1 cellular context compared by ENCODE assay signal in the genomic region with DNA sequence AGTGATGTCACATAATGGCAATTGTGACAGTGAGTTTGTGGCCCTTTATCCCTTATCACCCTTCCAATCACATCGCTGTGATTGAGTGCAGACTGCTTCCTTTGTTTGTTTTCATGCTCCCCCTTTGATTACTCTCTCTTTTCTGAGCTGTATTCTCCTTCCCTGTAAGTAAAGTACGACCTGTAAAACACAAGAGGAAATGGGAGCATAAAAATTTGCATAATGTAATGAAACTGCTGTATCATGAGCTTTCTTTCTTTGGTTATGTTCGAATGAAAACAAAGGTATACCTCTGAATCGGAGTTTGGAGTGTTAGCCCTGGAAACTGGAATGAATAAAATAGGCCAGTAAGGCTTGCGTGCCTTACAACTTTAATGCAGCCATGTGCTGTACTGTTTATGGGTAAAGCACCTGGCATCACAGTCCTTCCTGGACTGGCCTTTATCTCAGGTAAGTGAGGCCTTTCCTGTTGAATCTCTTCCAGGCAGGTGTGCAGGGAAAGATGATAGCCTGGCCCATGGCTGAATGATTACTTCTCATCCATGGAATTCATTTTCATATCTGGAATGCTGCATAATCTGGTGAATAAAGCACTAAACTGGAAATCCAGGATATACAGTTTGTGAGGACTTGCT.
TF ChIP-seq lines count a peak whose summit lies in the region.

No MANE protein-coding gene starts in this region.

TF ChIP-seq in GM12878, 131 proteins besides CTCF, POLR2A, EP300 and RAD21 (continued from another document):
- TF ChIP-seq, protein P1, sequence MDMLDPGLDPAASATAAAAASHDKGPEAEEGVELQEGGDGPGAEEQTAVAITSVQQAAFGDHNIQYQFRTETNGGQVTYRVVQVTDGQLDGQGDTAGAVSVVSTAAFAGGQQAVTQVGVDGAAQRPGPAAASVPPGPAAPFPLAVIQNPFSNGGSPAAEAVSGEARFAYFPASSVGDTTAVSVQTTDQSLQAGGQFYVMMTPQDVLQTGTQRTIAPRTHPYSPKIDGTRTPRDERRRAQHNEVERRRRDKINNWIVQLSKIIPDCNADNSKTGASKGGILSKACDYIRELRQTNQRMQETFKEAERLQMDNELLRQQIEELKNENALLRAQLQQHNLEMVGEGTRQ (IDR thresholded peaks at IDR 0.05; ENCODE audit: borderline replicate concordance, low read depth, low read length): no peak
- TF ChIP-seq NR2F1 (conservative IDR thresholded peaks at IDR 0.05): no peak
- TF ChIP-seq, protein P2, sequence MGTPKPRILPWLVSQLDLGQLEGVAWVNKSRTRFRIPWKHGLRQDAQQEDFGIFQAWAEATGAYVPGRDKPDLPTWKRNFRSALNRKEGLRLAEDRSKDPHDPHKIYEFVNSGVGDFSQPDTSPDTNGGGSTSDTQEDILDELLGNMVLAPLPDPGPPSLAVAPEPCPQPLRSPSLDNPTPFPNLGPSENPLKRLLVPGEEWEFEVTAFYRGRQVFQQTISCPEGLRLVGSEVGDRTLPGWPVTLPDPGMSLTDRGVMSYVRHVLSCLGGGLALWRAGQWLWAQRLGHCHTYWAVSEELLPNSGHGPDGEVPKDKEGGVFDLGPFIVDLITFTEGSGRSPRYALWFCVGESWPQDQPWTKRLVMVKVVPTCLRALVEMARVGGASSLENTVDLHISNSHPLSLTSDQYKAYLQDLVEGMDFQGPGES (IDR thresholded peaks at IDR 0.05): no peak
- no peak for TF ChIP-seq YBX1 (IDR thresholded peaks at IDR 0.05)
- TF ChIP-seq IRF4 (IDR thresholded peaks at IDR 0.05; ENCODE audit: low read depth, low read length): no peak
- no peak for TF ChIP-seq KDM1A (IDR thresholded peaks at IDR 0.05; ENCODE audit: borderline replicate concordance)
- TF ChIP-seq KLF5 (IDR thresholded peaks at IDR 0.05; ENCODE audit: partially characterized antibody): no peak
- TF ChIP-seq SRF (IDR thresholded peaks at IDR 0.05; ENCODE audit: low read depth in 2 of 2, low read length in 2 of 2): no peak
- no peak for TF ChIP-seq RUNX3 (IDR thresholded peaks at IDR 0.05; ENCODE audit: low read length)
- no peak for TF ChIP-seq BCL11A (IDR thresholded peaks at IDR 0.05; ENCODE audit: low read depth, low read length)
- no peak for TF ChIP-seq SUPT20H (IDR thresholded peaks at IDR 0.05; ENCODE audit: borderline replicate concordance, control insufficient read depth, low read depth, low read length)
- TF ChIP-seq ZNF384 (IDR thresholded peaks at IDR 0.05; ENCODE audit: borderline replicate concordance, low read depth, low read length): no peak
- TF ChIP-seq, protein P3, sequence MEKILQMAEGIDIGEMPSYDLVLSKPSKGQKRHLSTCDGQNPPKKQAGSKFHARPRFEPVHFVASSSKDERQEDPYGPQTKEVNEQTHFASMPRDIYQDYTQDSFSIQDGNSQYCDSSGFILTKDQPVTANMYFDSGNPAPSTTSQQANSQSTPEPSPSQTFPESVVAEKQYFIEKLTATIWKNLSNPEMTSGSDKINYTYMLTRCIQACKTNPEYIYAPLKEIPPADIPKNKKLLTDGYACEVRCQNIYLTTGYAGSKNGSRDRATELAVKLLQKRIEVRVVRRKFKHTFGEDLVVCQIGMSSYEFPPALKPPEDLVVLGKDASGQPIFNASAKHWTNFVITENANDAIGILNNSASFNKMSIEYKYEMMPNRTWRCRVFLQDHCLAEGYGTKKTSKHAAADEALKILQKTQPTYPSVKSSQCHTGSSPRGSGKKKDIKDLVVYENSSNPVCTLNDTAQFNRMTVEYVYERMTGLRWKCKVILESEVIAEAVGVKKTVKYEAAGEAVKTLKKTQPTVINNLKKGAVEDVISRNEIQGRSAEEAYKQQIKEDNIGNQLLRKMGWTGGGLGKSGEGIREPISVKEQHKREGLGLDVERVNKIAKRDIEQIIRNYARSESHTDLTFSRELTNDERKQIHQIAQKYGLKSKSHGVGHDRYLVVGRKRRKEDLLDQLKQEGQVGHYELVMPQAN (conservative IDR thresholded peaks at IDR 0.05): no peak
- TF ChIP-seq, protein P4, sequence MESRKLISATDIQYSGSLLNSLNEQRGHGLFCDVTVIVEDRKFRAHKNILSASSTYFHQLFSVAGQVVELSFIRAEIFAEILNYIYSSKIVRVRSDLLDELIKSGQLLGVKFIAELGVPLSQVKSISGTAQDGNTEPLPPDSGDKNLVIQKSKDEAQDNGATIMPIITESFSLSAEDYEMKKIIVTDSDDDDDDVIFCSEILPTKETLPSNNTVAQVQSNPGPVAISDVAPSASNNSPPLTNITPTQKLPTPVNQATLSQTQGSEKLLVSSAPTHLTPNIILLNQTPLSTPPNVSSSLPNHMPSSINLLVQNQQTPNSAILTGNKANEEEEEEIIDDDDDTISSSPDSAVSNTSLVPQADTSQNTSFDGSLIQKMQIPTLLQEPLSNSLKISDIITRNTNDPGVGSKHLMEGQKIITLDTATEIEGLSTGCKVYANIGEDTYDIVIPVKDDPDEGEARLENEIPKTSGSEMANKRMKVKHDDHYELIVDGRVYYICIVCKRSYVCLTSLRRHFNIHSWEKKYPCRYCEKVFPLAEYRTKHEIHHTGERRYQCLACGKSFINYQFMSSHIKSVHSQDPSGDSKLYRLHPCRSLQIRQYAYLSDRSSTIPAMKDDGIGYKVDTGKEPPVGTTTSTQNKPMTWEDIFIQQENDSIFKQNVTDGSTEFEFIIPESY (IDR thresholded peaks at IDR 0.05): no peak
- no peak for TF ChIP-seq PML (IDR thresholded peaks at IDR 0.05; ENCODE audit: low read length)
- no peak for TF ChIP-seq ATF7 (IDR thresholded peaks at IDR 0.05; ENCODE audit: low read depth)
- TF ChIP-seq GATAD2B (conservative IDR thresholded peaks at IDR 0.05; ENCODE audit: low read depth): no peak
- no peak for TF ChIP-seq BMI1 (IDR thresholded peaks at IDR 0.05; ENCODE audit: borderline replicate concordance)
- TF ChIP-seq SREBF1 (IDR thresholded peaks at IDR 0.05; ENCODE audit: low read length): no peak
